ENCODE assay signal across 34 cellular contexts in the genomic region with DNA sequence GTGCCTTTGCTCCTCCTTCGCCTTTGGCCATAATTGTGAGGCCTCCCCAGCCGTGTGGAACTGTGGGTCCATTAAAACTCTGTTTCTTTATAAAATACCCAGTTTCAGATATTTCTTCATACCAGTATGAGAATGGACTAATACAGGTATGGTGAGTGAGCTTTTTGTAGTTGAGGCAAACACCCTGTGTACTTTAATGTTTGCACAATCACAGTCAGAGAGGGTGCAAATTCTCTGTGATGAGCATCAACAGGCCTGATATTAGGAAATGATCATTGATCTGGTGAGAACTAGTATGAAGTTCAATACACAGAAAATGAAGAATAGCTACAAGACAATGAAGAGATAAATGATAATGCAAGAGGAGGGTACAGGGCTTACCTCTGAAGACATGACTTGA.
"Had no signal": no experiment of that assay in that cellular context is flagged by ENCODE, and none has a peak within 500 bp of the region (broad histone marks: within the 10 kb centered on the region; RNA-seq: fewer than 3 reads in every experiment).

No MANE protein-coding gene starts in this region.

- H3K27me3 ChIP-seq: ascending aorta, body of pancreas, brain microvascular endothelial cell had no signal

- DNase-seq: activated effector memory CD4-positive, alpha-beta T cell treated with anti-CD3 and anti-CD28 coated beads, Interleukin-2, amount 50 U/mL, for 16 hours; activated effector memory CD4-positive, alpha-beta T cell treated with Interleukin-2 at 50 U/mL for 16 hours; activated gamma-delta T cell; activated gamma-delta T cell treated with Interleukin-2 at 50 U/mL for 16 hours; activated naive CD4-positive, alpha-beta T cell; activated naive CD4-positive, alpha-beta T cell treated with anti-CD3 and anti-CD28 coated beads for 36 hours; activated naive CD4-positive, alpha-beta T cell treated with anti-CD3 and anti-CD28 coated beads, Interleukin-2, amount 10 ng/mL, durations not matched to agents 7 days and 5 days; activated naive CD4-positive, alpha-beta T cell treated with anti-CD3 and anti-CD28 coated beads, Interleukin-2, amount 50 U/mL, for 16 hours; activated naive CD4-positive, alpha-beta T cell treated with Interleukin-2 at 50 U/mL for 16 hours; activated naive CD8-positive, alpha-beta T cell treated with anti-CD3 and anti-CD28 coated beads for 36 hours; activated naive CD8-positive, alpha-beta T cell treated with anti-CD3 and anti-CD28 coated beads, Interleukin-2, amount 10 ng/mL, durations not matched to agents 7 days and 5 days; activated naive CD8-positive, alpha-beta T cell treated with anti-CD3 and anti-CD28 coated beads, Interleukin-2, amount 50 U/mL, for 24 hours; activated T-cell treated with anti-CD3 and anti-CD28 coated beads for 4 hours; activated T-cell treated with anti-CD3 and anti-CD28 coated beads, Interleukin-2, amount 50 U/mL, for 1 hour; activated T-cell treated with anti-CD3 and anti-CD28 coated beads, Interleukin-2, amount 50 U/mL, for 24 hours; activated T-cell treated with anti-CD3 and anti-CD28 coated beads, Interleukin-2, amount 50 U/mL, for 4 hours; activated T-cell treated with anti-CD3 and anti-CD28 coated beads, Interleukin-2, amount 50 U/mL, for 48 hours; activated T-cell treated with anti-CD3 and anti-CD28 coated beads, Interleukin-2, amount 50 U/mL, for 72 hours; adrenal gland; amniotic stem cell; amygdala; anterior cingulate cortex; aorta; body of pancreas; brain microvascular endothelial cell; caudate nucleus; central memory CD4-positive, alpha-beta T cell; cerebellar nuclear complex had no signal

- H3K36me3 ChIP-seq: adrenal gland, ascending aorta, brain microvascular endothelial cell, breast epithelium, cardiac muscle cell had no signal

- FAIRE-seq: bronchial epithelial cell had no signal

- H3K4me3 ChIP-seq: adrenal gland, ascending aorta, body of pancreas, breast epithelium, cardiac muscle cell had no signal

- H3K27ac ChIP-seq: adrenal gland, ascending aorta, body of pancreas, brain microvascular endothelial cell, breast epithelium, cardiac muscle cell had no signal

- H3K4me1 ChIP-seq: adrenal gland, ascending aorta, body of pancreas, breast epithelium had no signal

- ATAC-seq: activated naive CD4-positive, alpha-beta T cell treated with anti-CD3 and anti-CD28 coated beads, Interleukin-2, amount 50 U/mL, for 72 hours; activated naive CD8-positive, alpha-beta T cell treated with anti-CD3 and anti-CD28 coated beads, Interleukin-2, amount 50 U/mL, for 24 hours; activated T-cell treated with anti-CD3 and anti-CD28 coated beads, Interleukin-2, amount 50 U/mL, for 4 hours; activated T-cell treated with anti-CD3 and anti-CD28 coated beads, Interleukin-2, amount 50 U/mL, for 72 hours; activated T-helper 17 cell treated with anti-CD3 and anti-CD28 coated beads, Interleukin-2, amount 50 U/mL, for 72 hours; body of pancreas had no signal

- H3K9me3 ChIP-seq: adrenal gland, ascending aorta, body of pancreas, breast epithelium had no signal
